ENCODE assay signal across 14 cellular contexts in genomic region chr11:69377953-69378302, GRCh38.
"Had no signal": no experiment of that assay in that cellular context is flagged by ENCODE, and none has a peak within 500 bp of the region (broad histone marks: within the 10 kb centered on the region; RNA-seq: fewer than 3 reads in every experiment).

No MANE protein-coding gene starts in this region.

- H3K9ac ChIP-seq: neural progenitor cell had no signal

- H3K27me3 ChIP-seq: neural progenitor cell had no signal

- H3K4me3 ChIP-seq: neural progenitor cell, smooth muscle cell, tibial artery had no signal

- H3K27ac ChIP-seq: neural progenitor cell, tibial artery had no signal

- H3K9me3 ChIP-seq: tibial artery had no signal

- H3K4me2 ChIP-seq: neural progenitor cell, smooth muscle cell had no signal

- H3K36me3 ChIP-seq: neural progenitor cell, tibial artery had no signal

- H3K4me1 ChIP-seq: neural progenitor cell had no signal

- ATAC-seq: activated CD8-positive, alpha-beta T cell treated with anti-CD3 and anti-CD28 coated beads, Interleukin-2, amount 10 ng/mL, durations not matched to agents 7 days and 5 days; stimulated activated effector memory CD8-positive, alpha-beta T cell treated with anti-CD3 and anti-CD28 coated beads, Interleukin-12 subunit alpha, Interleukin-12 subunit beta, amount 100 ng/mL, for 72 hours; WTC11 had no signal

- DNase-seq: activated CD4-positive, alpha-beta T cell treated with anti-CD3 and anti-CD28 coated beads for 48 hours; activated CD8-positive, alpha-beta T cell treated with anti-CD3 and anti-CD28 coated beads, Interleukin-2, amount 10 ng/mL, durations not matched to agents 7 days and 5 days; activated naive CD8-positive, alpha-beta T cell treated with anti-CD3 and anti-CD28 coated beads, Interleukin-2, amount 10 ng/mL, durations not matched to agents 7 days and 5 days; anterior cingulate cortex; cerebellar nuclear complex; endodermal cell; immature natural killer cell; mesendoderm; retina had no signal

- H2AFZ ChIP-seq: neural progenitor cell had no signal
